8 cellular contexts compared by ENCODE assay signal in genomic region chr11:10322830-10323792, GRCh38. TPM values are rescaled to one million over a fixed set of nuclear protein-coding genes. Genes with fewer than 3 reads are reported as not detected.
DNase-seq lines count a peak whose midpoint lies in the region; ATAC-seq and TF ChIP-seq lines count a peak whose summit lies in the region.

No MANE protein-coding gene starts in this region.

- DNase-seq in AML-193 (lab: John Stamatoyannopoulos, UW) (peak; percentile 61 to 69), NCI-H2029 (lab: John Stamatoyannopoulos, UW) (peak; percentile 71), WERI-Rb-1 (no peak), dermis blood vessel endothelial cell (peak; percentile 91), medulla oblongata (ENCODE audit: extremely low spot score) (peak; percentile 79)
- DNase-seq in effector CD8-positive, alpha-beta T cell (lab: John Stamatoyannopoulos, UW) = no peak

- peak; percentile 59 for ATAC-seq in GM19043 (IDR thresholded peaks at IDR 0.05; ENCODE audit: low read depth, unreplicated experiment)

- H3K9ac ChIP-seq in subcutaneous abdominal adipose tissue (ENCODE audit: low read length in 5 of 5) = peak overlapping the region in 4 of 5 donors; percentile 12 to 67 (median 58)

- no peaks in the 10 kb centered on the region for H3K36me3 ChIP-seq in WERI-Rb-1
- H3K36me3 ChIP-seq in subcutaneous abdominal adipose tissue (ENCODE audit: control insufficient read depth in 5 of 5, insufficient read depth in 5 of 5, low read length in 5 of 5) = no peaks in the 10 kb centered on the region

- no peaks in the 10 kb centered on the region for H3K27me3 ChIP-seq in WERI-Rb-1 (ENCODE audit: insufficient read depth, low read depth, severe bottlenecking)
- H3K27me3 ChIP-seq in subcutaneous abdominal adipose tissue (ENCODE audit: control insufficient read depth in 5 of 5, insufficient read depth in 4 of 5, low read length in 5 of 5) = no peaks in the 10 kb centered on the region

- H3K4me3 ChIP-seq in WERI-Rb-1 (ENCODE audit: low read depth, low read length) (no peak overlapping the region), subcutaneous abdominal adipose tissue (ENCODE audit: low read depth in 1 of 5, low read length in 5 of 5) (peak overlapping the region in 3 of 5 donors; percentile 28 to 35 (median 29))

- TF ChIP-seq CTCF in WERI-Rb-1 (IDR thresholded peaks at IDR 0.05; ENCODE audit: low read depth, low read length) = 0 out of 2 replicates have a peak, but pooled peaks have one; percentile 5

- H3K4me1 ChIP-seq in subcutaneous abdominal adipose tissue (ENCODE audit: control insufficient read depth in 5 of 5, insufficient read depth in 5 of 5, low read length in 5 of 5) = peaks cover 9 to 75% (median 63%) of the 10 kb centered on the region in 5 donors

- H3K27ac ChIP-seq in WERI-Rb-1 (no peak overlapping the region), subcutaneous abdominal adipose tissue (ENCODE audit: low read depth, low read length) (peak overlapping the region; percentile 90)

- no peaks in the 10 kb centered on the region for H3K9me3 ChIP-seq in WERI-Rb-1 (ENCODE audit: severe bottlenecking)
- peaks cover 0 to 8% (median 0%) of the 10 kb centered on the region in 5 donors for H3K9me3 ChIP-seq in subcutaneous abdominal adipose tissue (ENCODE audit: control insufficient read depth in 5 of 5, low read length in 5 of 5)

RNA-seq across cellular contexts. Expression of gene ADM, which starts 18.2 kb away (rescaled TPM):
- 308 and 569 TPM in 2 replicates for total RNA-seq in dermis blood vessel endothelial cell

RNA-seq across cellular contexts. Expression of gene SBF2, which starts 29.1 kb away (rescaled TPM):
- 49.9 and 57.9 TPM in 2 replicates for total RNA-seq in dermis blood vessel endothelial cell

Comparison
In these comparisons a context has a peak if more than half of its experiments do, and no peak if none do; other contexts are left out.
1. DNase-seq: peak in AML-193 (2 of 2), NCI-H2029 (single experiment), dermis blood vessel endothelial cell (single experiment) and medulla oblongata (single experiment); none in WERI-Rb-1 (single experiment) and effector CD8-positive, alpha-beta T cell (single experiment).